9 cellular contexts compared by ENCODE assay signal in genomic region chr9:3479516-3480352, GRCh38. TPM values are rescaled to one million over a fixed set of nuclear protein-coding genes. Genes with fewer than 3 reads are reported as not detected.
DNase-seq lines count a peak whose midpoint lies in the region; ATAC-seq and TF ChIP-seq lines count a peak whose summit lies in the region.
"Had no signal": no experiment of that assay in that cellular context is flagged by ENCODE, and none has a peak within 500 bp of the region (broad histone marks: within the 10 kb centered on the region; RNA-seq: fewer than 3 reads in every experiment).

No MANE protein-coding gene starts in this region.

- no peaks in the 10 kb centered on the region for H3K36me3 ChIP-seq in effector memory CD4-positive, alpha-beta T cell (ENCODE audit: control insufficient read depth, insufficient read depth, low read length)

- intact Hi-C loops in lower leg skin (cut with DNase I; ENCODE audit: low total_unique reads): no loop called here

- H3K9me3 ChIP-seq in effector memory CD4-positive, alpha-beta T cell (ENCODE audit: control insufficient read depth, low read length): no peaks in the 10 kb centered on the region

- ATAC-seq in GM18498 (IDR thresholded peaks at IDR 0.05; ENCODE audit: unreplicated experiment) (peak; percentile 52), GM21381 (IDR thresholded peaks at IDR 0.05; ENCODE audit: unreplicated experiment) (peak; percentile 42), HG03442 (IDR thresholded peaks at IDR 0.05; ENCODE audit: unreplicated experiment) (peak; percentile 38)

- peak overlapping the region; percentile 40 for H3K27ac ChIP-seq in effector memory CD4-positive, alpha-beta T cell (ENCODE audit: insufficient read depth, low read length, poor library complexity, severe bottlenecking)

- H3K4me1 ChIP-seq in effector memory CD4-positive, alpha-beta T cell (ENCODE audit: control insufficient read depth, insufficient read depth, low read length, poor library complexity, severe bottlenecking): peaks cover 12% of the 10 kb centered on the region
- H3K4me1 ChIP-seq: left ventricle myocardium inferior had no signal

- TF ChIP-seq POLR2A in lower leg skin (IDR thresholded peaks at IDR 0.05): no peak

- 85 to 90% methylated on average over 7 of the region's 7 CpGs for WGBS in lower leg skin, 2 donors

- no peaks in the 10 kb centered on the region for H3K27me3 ChIP-seq in effector memory CD4-positive, alpha-beta T cell (replicated peaks; ENCODE audit: control insufficient read depth, insufficient read depth, low read length, poor library complexity, severe bottlenecking)

- TF ChIP-seq CTCF in lower leg skin (IDR thresholded peaks at IDR 0.05): no peak

- DNase-seq in effector memory CD4-positive, alpha-beta T cell: no peak
- DNase-seq in EL (no peak), NCI-H526 (lab: John Stamatoyannopoulos, UW) (no peak), lower leg skin (ENCODE audit: low spot score in 2 of 2) (no peak), SKM-1 (lab: John Stamatoyannopoulos, UW; ENCODE audit: unreplicated experiment) (no peak)
- DNase-seq: left ventricle myocardium inferior had no signal

- H3K4me3 ChIP-seq in effector memory CD4-positive, alpha-beta T cell (ENCODE audit: insufficient read depth, low read depth, low read length, poor library complexity, severe bottlenecking): no peak overlapping the region
- H3K4me3 ChIP-seq in lower leg skin (ENCODE audit: low read depth, poor library complexity, severe bottlenecking): no peak overlapping the region
- H3K4me3 ChIP-seq: left ventricle myocardium inferior had no signal

RNA-seq across cellular contexts. Expression of gene RFX3, which starts 46.1 kb away (rescaled TPM):
- total RNA-seq in lower leg skin: 1 to 10 TPM; 4.0 to 8.2 (median 5.6) TPM
